40 cellular contexts compared by ENCODE assay signal in genomic region chr11:68698993-68699392, GRCh38. TPM values are rescaled to one million over a fixed set of nuclear protein-coding genes. Genes with fewer than 3 reads are reported as not detected.
"Had no signal": no experiment of that assay in that cellular context is flagged by ENCODE, and none has a peak within 500 bp of the region (broad histone marks: within the 10 kb centered on the region; RNA-seq: fewer than 3 reads in every experiment).

No MANE protein-coding gene starts in this region.

- H3K9me3 ChIP-seq: adrenal gland, body of pancreas had no signal

- ATAC-seq: activated naive CD4-positive, alpha-beta T cell treated with anti-CD3 and anti-CD28 coated beads, Interleukin-2, amount 50 U/mL, for 72 hours; activated naive CD8-positive, alpha-beta T cell treated with anti-CD3 and anti-CD28 coated beads, Interleukin-2, amount 50 U/mL, for 24 hours; activated T-cell treated with anti-CD3 and anti-CD28 coated beads, Interleukin-2, amount 50 U/mL, for 4 hours; activated T-cell treated with anti-CD3 and anti-CD28 coated beads, Interleukin-2, amount 50 U/mL, for 72 hours; activated T-helper 17 cell treated with anti-CD3 and anti-CD28 coated beads, Interleukin-2, amount 50 U/mL, for 72 hours; body of pancreas had no signal

- H3K36me3 Mint-ChIP-seq: activated naive CD4-positive, alpha-beta T cell treated with anti-CD3 and anti-CD28 coated beads, Interleukin-2, amount 10 ng/mL, durations not matched to agents 7 days and 5 days; activated naive CD4-positive, alpha-beta T cell treated with anti-CD3 and anti-CD28 coated beads, Interleukin-2, amount 50 U/mL, for 72 hours; activated naive CD8-positive, alpha-beta T cell treated with anti-CD3 and anti-CD28 coated beads, Interleukin-2, amount 10 ng/mL, durations not matched to agents 7 days and 5 days; brain had no signal

- H3K27ac Mint-ChIP-seq: activated naive CD4-positive, alpha-beta T cell treated with anti-CD3 and anti-CD28 coated beads for 36 hours; activated naive CD4-positive, alpha-beta T cell treated with anti-CD3 and anti-CD28 coated beads, Interleukin-2, amount 10 ng/mL, durations not matched to agents 7 days and 5 days; activated naive CD4-positive, alpha-beta T cell treated with anti-CD3 and anti-CD28 coated beads, Interleukin-2, amount 50 U/mL, for 24 hours; activated naive CD4-positive, alpha-beta T cell treated with anti-CD3 and anti-CD28 coated beads, Interleukin-2, amount 50 U/mL, for 72 hours; activated naive CD8-positive, alpha-beta T cell; activated naive CD8-positive, alpha-beta T cell treated with anti-CD3 and anti-CD28 coated beads for 36 hours; activated naive CD8-positive, alpha-beta T cell treated with anti-CD3 and anti-CD28 coated beads, Interleukin-2, amount 10 ng/mL, durations not matched to agents 7 days and 5 days; activated naive CD8-positive, alpha-beta T cell treated with anti-CD3 and anti-CD28 coated beads, Interleukin-2, amount 50 U/mL, for 24 hours; activated T-cell treated with anti-CD3 and anti-CD28 coated beads, Interleukin-2, amount 50 U/mL, for 72 hours; activated T-helper 1 cell treated with anti-CD3 and anti-CD28 coated beads, Interleukin-12 subunit alpha, Interleukin-12 subunit beta, Interleukin-2, Interleukin-4 antibody, amounts not matched to agents 30 ng/mL and 10 ng/mL and 1 ng/mL, durations not matched to agents 14 hours and 24 hours and 36 hours; activated T-helper 17 cell treated with anti-CD3 and anti-CD28 coated beads, Interleukin-2, amount 50 U/mL, for 72 hours; activated T-helper 2 cell treated with anti-CD3 and anti-CD28 coated beads, Interferon-gamma antibody, Interleukin-2, Interleukin-4, amounts not matched to agents 10 μg/mL and 5 μg/mL and 100 μg/mL, durations not matched to agents 14 hours and 24 hours and 36 hours; brain had no signal

- H3K4me1 Mint-ChIP-seq: activated naive CD4-positive, alpha-beta T cell treated with anti-CD3 and anti-CD28 coated beads, Interleukin-2, amount 10 ng/mL, durations not matched to agents 7 days and 5 days; activated naive CD4-positive, alpha-beta T cell treated with anti-CD3 and anti-CD28 coated beads, Interleukin-2, amount 50 U/mL, for 24 hours; activated naive CD8-positive, alpha-beta T cell treated with anti-CD3 and anti-CD28 coated beads for 36 hours; activated naive CD8-positive, alpha-beta T cell treated with anti-CD3 and anti-CD28 coated beads, Interleukin-2, amount 10 ng/mL, durations not matched to agents 7 days and 5 days; activated naive CD8-positive, alpha-beta T cell treated with anti-CD3 and anti-CD28 coated beads, Interleukin-2, amount 50 U/mL, for 24 hours; activated T-helper 17 cell treated with anti-CD3 and anti-CD28 coated beads, Interleukin-2, amount 50 U/mL, for 72 hours; brain; central memory CD8-positive, alpha-beta T cell had no signal

- H3K9me3 Mint-ChIP-seq: central memory CD8-positive, alpha-beta T cell had no signal

- H3K4me3 Mint-ChIP-seq: activated naive CD4-positive, alpha-beta T cell treated with anti-CD3 and anti-CD28 coated beads for 36 hours; activated naive CD4-positive, alpha-beta T cell treated with anti-CD3 and anti-CD28 coated beads, Interleukin-2, amount 10 ng/mL, durations not matched to agents 7 days and 5 days; activated naive CD4-positive, alpha-beta T cell treated with anti-CD3 and anti-CD28 coated beads, Interleukin-2, amount 50 U/mL, for 24 hours; activated naive CD8-positive, alpha-beta T cell; activated naive CD8-positive, alpha-beta T cell treated with anti-CD3 and anti-CD28 coated beads for 36 hours; activated naive CD8-positive, alpha-beta T cell treated with anti-CD3 and anti-CD28 coated beads, Interleukin-2, amount 10 ng/mL, durations not matched to agents 7 days and 5 days; activated naive CD8-positive, alpha-beta T cell treated with anti-CD3 and anti-CD28 coated beads, Interleukin-2, amount 50 U/mL, for 24 hours; activated T-cell treated with anti-CD3 and anti-CD28 coated beads, Interleukin-2, amount 50 U/mL, for 4 hours; activated T-cell treated with anti-CD3 and anti-CD28 coated beads, Interleukin-2, amount 50 U/mL, for 72 hours; activated T-helper 1 cell treated with anti-CD3 and anti-CD28 coated beads, Interleukin-12 subunit alpha, Interleukin-12 subunit beta, Interleukin-2, Interleukin-4 antibody, amounts not matched to agents 30 ng/mL and 10 ng/mL and 1 ng/mL, durations not matched to agents 14 hours and 24 hours and 36 hours; activated T-helper 17 cell treated with anti-CD3 and anti-CD28 coated beads, Interleukin-2, amount 50 U/mL, for 72 hours; brain; central memory CD8-positive, alpha-beta T cell had no signal

- H3K4me3 ChIP-seq: adrenal gland, ascending aorta, body of pancreas, breast epithelium, cardiac muscle cell had no signal

- FAIRE-seq: astrocyte, bronchial epithelial cell, colon had no signal

- DNase-seq: activated effector memory CD4-positive, alpha-beta T cell treated with anti-CD3 and anti-CD28 coated beads, Interleukin-2, amount 50 U/mL, for 16 hours; activated effector memory CD4-positive, alpha-beta T cell treated with Interleukin-2 at 50 U/mL for 16 hours; activated gamma-delta T cell; activated gamma-delta T cell treated with Interleukin-2 at 50 U/mL for 16 hours; activated naive CD4-positive, alpha-beta T cell; activated naive CD4-positive, alpha-beta T cell treated with anti-CD3 and anti-CD28 coated beads for 36 hours; activated naive CD4-positive, alpha-beta T cell treated with anti-CD3 and anti-CD28 coated beads, Interleukin-2, amount 10 ng/mL, durations not matched to agents 7 days and 5 days; activated naive CD4-positive, alpha-beta T cell treated with anti-CD3 and anti-CD28 coated beads, Interleukin-2, amount 50 U/mL, for 16 hours; activated naive CD4-positive, alpha-beta T cell treated with Interleukin-2 at 50 U/mL for 16 hours; activated naive CD8-positive, alpha-beta T cell treated with anti-CD3 and anti-CD28 coated beads for 36 hours; activated naive CD8-positive, alpha-beta T cell treated with anti-CD3 and anti-CD28 coated beads, Interleukin-2, amount 10 ng/mL, durations not matched to agents 7 days and 5 days; activated naive CD8-positive, alpha-beta T cell treated with anti-CD3 and anti-CD28 coated beads, Interleukin-2, amount 50 U/mL, for 24 hours; activated T-cell treated with anti-CD3 and anti-CD28 coated beads, Interleukin-2, amount 50 U/mL, for 4 hours; activated T-cell treated with anti-CD3 and anti-CD28 coated beads, Interleukin-2, amount 50 U/mL, for 48 hours; activated T-cell treated with anti-CD3 and anti-CD28 coated beads, Interleukin-2, amount 50 U/mL, for 72 hours; adrenal gland; amniotic stem cell; amygdala; anterior cingulate cortex; aorta; body of pancreas; brain microvascular endothelial cell; caudate nucleus; central memory CD4-positive, alpha-beta T cell; cerebellar nuclear complex had no signal

- H3K36me3 ChIP-seq: adrenal gland, ascending aorta, brain microvascular endothelial cell, breast epithelium, cardiac muscle cell had no signal

- H3K4me1 ChIP-seq: adrenal gland, ascending aorta, body of pancreas, breast epithelium had no signal

- H3K27me3 ChIP-seq: ascending aorta, body of pancreas, breast epithelium, cardiac muscle cell had no signal

- H3K27ac ChIP-seq: adrenal gland, ascending aorta, body of pancreas, brain microvascular endothelial cell, breast epithelium, cardiac muscle cell had no signal

RNA-seq across cellular contexts. Expression of gene GAL, which starts 14.6 kb away (rescaled TPM):
- total RNA-seq: activated naive CD8-positive, alpha-beta T cell treated with anti-CD3 and anti-CD28 coated beads, Interleukin-2, amount 10 ng/mL, durations not matched to agents 7 days and 5 days; aorta; ascending aorta; cerebellum had no signal

RNA-seq across cellular contexts. Expression of gene TESMIN, which starts 52.3 kb away (rescaled TPM):
- total RNA-seq: ascending aorta had no signal
